12 cellular contexts compared by ENCODE assay signal in genomic region chr7:37445800-37446199, GRCh38. TPM values are rescaled to one million over a fixed set of nuclear protein-coding genes. Genes with fewer than 3 reads are reported as not detected.
DNase-seq lines count a peak whose midpoint lies in the region; ATAC-seq and TF ChIP-seq lines count a peak whose summit lies in the region.
"Had no signal": no experiment of that assay in that cellular context is flagged by ENCODE, and none has a peak within 500 bp of the region (broad histone marks: within the 10 kb centered on the region; RNA-seq: fewer than 3 reads in every experiment).

No MANE protein-coding gene starts in this region.

- H3K27ac Mint-ChIP-seq in activated CD4-positive, alpha-beta T cell treated with anti-CD3 and anti-CD28 coated beads, Interleukin-2, amount 10 ng/mL, durations not matched to agents 24 days and 14 days, result peak overlapping the region; percentile 90
- H3K27ac Mint-ChIP-seq in activated B cell treated with CpG ODN at 0.5 μM for 24 hours, result peak overlapping the region; percentile 99
- no peak overlapping the region for H3K27ac Mint-ChIP-seq in stimulated activated naive CD8-positive, alpha-beta T cell treated with anti-CD3 and anti-CD28 coated beads, Interleukin-15, amount 100 ng/mL, for 72 hours

- H3K4me3 ChIP-seq in hepatocyte, result no peak overlapping the region

- H4K20me1 ChIP-seq in hepatocyte (ENCODE audit: insufficient read depth, poor library complexity, severe bottlenecking), result no peaks in the 10 kb centered on the region

- peak overlapping the region; percentile 4 for H3K4me2 ChIP-seq in hepatocyte

- peaks cover 16% of the 10 kb centered on the region for H3K4me1 ChIP-seq in hepatocyte (ENCODE audit: insufficient read depth)

- POLR2A ChIA-PET in activated B cell treated with CpG ODN at 0.5 μM for 24 hours (lab: Charles Lee), result interaction anchor here (1.1 to 4.8 kb wide), 2 partner anchors 37 to 92 kb away, joined by 3 to 61 read pairs; no protein-coding TSS in a partner anchor

- TF ChIP-seq CTCF in activated B cell treated with CpG ODN at 0.5 μM for 24 hours (IDR thresholded peaks at IDR 0.05) (no peak), hepatocyte (IDR thresholded peaks at IDR 0.05; ENCODE audit: poor library complexity) (no peak)

- peaks cover 60% of the 10 kb centered on the region for H3K4me1 Mint-ChIP-seq in activated CD4-positive, alpha-beta T cell treated with anti-CD3 and anti-CD28 coated beads, Interleukin-2, amount 10 ng/mL, durations not matched to agents 24 days and 14 days
- peaks cover 73% of the 10 kb centered on the region for H3K4me1 Mint-ChIP-seq in activated B cell treated with CpG ODN at 0.5 μM for 24 hours
- H3K4me1 Mint-ChIP-seq in stimulated activated naive CD8-positive, alpha-beta T cell treated with anti-CD3 and anti-CD28 coated beads, Interleukin-15, amount 100 ng/mL, for 72 hours, result peaks cover 71% of the 10 kb centered on the region

- intact Hi-C loops in activated CD4-positive, alpha-beta T cell treated with anti-CD3 and anti-CD28 coated beads, Interleukin-2, amount 10 ng/mL, durations not matched to agents 24 days and 14 days (cut with micrococcal nuclease), result loop anchor here (5.0 kb wide), 2 partner anchors 208 to 238 kb away; no protein-coding TSS in a partner anchor
- intact Hi-C loops in activated B cell treated with CpG ODN at 0.5 μM for 24 hours (cut with micrococcal nuclease), result loop anchor here (5.0 to 10.0 kb wide), 2 partner anchors 1293 to 1751 kb away; partner anchors contain the start of genes EEPD1 and HERPUD2

- ATAC-seq in activated B cell treated with CpG ODN at 0.5 μM for 24 hours (ENCODE audit: low read depth) (no peak), HG03139 (IDR thresholded peaks at IDR 0.05; ENCODE audit: unreplicated experiment) (no peak)
- no peak for ATAC-seq in stimulated activated naive CD8-positive, alpha-beta T cell treated with anti-CD3 and anti-CD28 coated beads, Interleukin-15, amount 100 ng/mL, for 72 hours
- ATAC-seq: left cardiac atrium, right cardiac atrium had no signal

- H3K36me3 ChIP-seq in hepatocyte (replicated peaks; ENCODE audit: insufficient read depth, low read depth), result no peaks in the 10 kb centered on the region
- H3K36me3 ChIP-seq: WERI-Rb-1 had no signal

- H3K9me2 ChIP-seq in hepatocyte (replicated peaks; ENCODE audit: insufficient read depth), result no peaks in the 10 kb centered on the region

- DNase-seq in activated CD4-positive, alpha-beta T cell treated with anti-CD3 and anti-CD28 coated beads, Interleukin-2, amount 10 ng/mL, durations not matched to agents 24 days and 14 days, result no peak
- no peak for DNase-seq in activated CD4-positive, alpha-beta T cell treated with anti-CD3 and anti-CD28 coated beads for 48 hours
- DNase-seq in activated B cell treated with CpG ODN at 0.5 μM for 24 hours (no peak), hepatocyte (ENCODE audit: low spot score) (peak; percentile 9), AML-193 (lab: John Stamatoyannopoulos, UW) (no peak), NAMALWA (ENCODE audit: low spot score) (no peak)
- DNase-seq in stimulated activated naive CD8-positive, alpha-beta T cell treated with anti-CD3 and anti-CD28 coated beads, Interleukin-15, amount 100 ng/mL, for 72 hours, result no peak
- DNase-seq: left cardiac atrium, right cardiac atrium, SHP77 treated with DMSO at 0.1 percent for 48 hours, WERI-Rb-1 had no signal

- 86% methylated on average over 1 of the region's 1 CpG for WGBS in hepatocyte (ENCODE audit: low lambda C conversion rate, missing lambda C conversion rate)

- peaks cover 12% of the 10 kb centered on the region for H3K27me3 ChIP-seq in hepatocyte

- no peaks in the 10 kb centered on the region for H3K27me3 Mint-ChIP-seq in activated CD4-positive, alpha-beta T cell treated with anti-CD3 and anti-CD28 coated beads, Interleukin-2, amount 10 ng/mL, durations not matched to agents 24 days and 14 days
- no peaks in the 10 kb centered on the region for H3K27me3 Mint-ChIP-seq in activated B cell treated with CpG ODN at 0.5 μM for 24 hours
- H3K27me3 Mint-ChIP-seq in stimulated activated naive CD8-positive, alpha-beta T cell treated with anti-CD3 and anti-CD28 coated beads, Interleukin-15, amount 100 ng/mL, for 72 hours, result no peaks in the 10 kb centered on the region

- peaks cover 37% of the 10 kb centered on the region for H3K36me3 Mint-ChIP-seq in activated CD4-positive, alpha-beta T cell treated with anti-CD3 and anti-CD28 coated beads, Interleukin-2, amount 10 ng/mL, durations not matched to agents 24 days and 14 days (ENCODE audit: low read depth)
- H3K36me3 Mint-ChIP-seq in activated B cell treated with CpG ODN at 0.5 μM for 24 hours (ENCODE audit: low read depth), result peaks cover 22% of the 10 kb centered on the region

- H2AFZ ChIP-seq in hepatocyte, result no peak overlapping the region

- no peaks in the 10 kb centered on the region for H3K9me3 ChIP-seq in hepatocyte (ENCODE audit: low read depth)

- no peaks in the 10 kb centered on the region for H3K9me3 Mint-ChIP-seq in activated CD4-positive, alpha-beta T cell treated with anti-CD3 and anti-CD28 coated beads, Interleukin-2, amount 10 ng/mL, durations not matched to agents 24 days and 14 days
- no peaks in the 10 kb centered on the region for H3K9me3 Mint-ChIP-seq in activated B cell treated with CpG ODN at 0.5 μM for 24 hours
- H3K9me3 Mint-ChIP-seq in stimulated activated naive CD8-positive, alpha-beta T cell treated with anti-CD3 and anti-CD28 coated beads, Interleukin-15, amount 100 ng/mL, for 72 hours, result no peaks in the 10 kb centered on the region

- peak overlapping the region; percentile 98 for H3K4me3 Mint-ChIP-seq in activated CD4-positive, alpha-beta T cell treated with anti-CD3 and anti-CD28 coated beads, Interleukin-2, amount 10 ng/mL, durations not matched to agents 24 days and 14 days
- no peak overlapping the region for H3K4me3 Mint-ChIP-seq in activated B cell treated with CpG ODN at 0.5 μM for 24 hours
- peak overlapping the region; percentile 3 to 6 for H3K4me3 Mint-ChIP-seq in stimulated activated naive CD8-positive, alpha-beta T cell treated with anti-CD3 and anti-CD28 coated beads, Interleukin-15, amount 100 ng/mL, for 72 hours

- H3K27ac ChIP-seq in hepatocyte, result peak overlapping the region; percentile 80
- H3K27ac ChIP-seq: WERI-Rb-1 had no signal

- CTCF ChIA-PET in activated B cell treated with CpG ODN at 0.5 μM for 24 hours (lab: Charles Lee), result interaction anchor here (1.8 kb wide), 1 partner anchor 211 kb away, joined by 4 read pairs; no protein-coding TSS in a partner anchor

- H3K79me2 ChIP-seq in hepatocyte, result no peaks in the 10 kb centered on the region

RNA-seq across cellular contexts. Expression of gene ELMO1, which starts 2.9 kb away (rescaled TPM):
- total RNA-seq in activated CD4-positive, alpha-beta T cell treated with anti-CD3 and anti-CD28 coated beads, Interleukin-2, amount 10 ng/mL, durations not matched to agents 24 days and 14 days, result 110 and 121 TPM in 2 replicates
- 108 and 132 TPM in 2 replicates for total RNA-seq in activated B cell treated with CpG ODN at 0.5 μM for 24 hours
- 15.3 and 28.7 TPM in 2 replicates for total RNA-seq in hepatocyte
- polyA plus RNA-seq in hepatocyte, result 19.7 and 26.0 TPM in 2 replicates

Comparison
In these comparisons a context has a peak if more than half of its experiments do, and no peak if none do; other contexts are left out.
1. H3K27ac Mint-ChIP-seq: peak in activated CD4-positive, alpha-beta T cell treated with anti-CD3 and anti-CD28 coated beads, Interleukin-2, amount 10 ng/mL, durations not matched to agents 24 days and 14 days (single experiment) and activated B cell treated with CpG ODN at 0.5 μM for 24 hours (single experiment); none in stimulated activated naive CD8-positive, alpha-beta T cell treated with anti-CD3 and anti-CD28 coated beads, Interleukin-15, amount 100 ng/mL, for 72 hours (0 of 2).